In genomic region chr16:48300391-48300856, GRCh38 we compare ENCODE assay signal across 14 cellular contexts. TPM values are rescaled to one million over a fixed set of nuclear protein-coding genes. Genes with fewer than 3 reads are reported as not detected.
A peak's percentile ranks its signal among the peaks of the same experiment; 100 is the strongest.
DNase-seq lines count a peak whose midpoint lies in the region; ATAC-seq and TF ChIP-seq lines count a peak whose summit lies in the region.
"Had no signal": no experiment of that assay in that cellular context is flagged by ENCODE, and none has a peak within 500 bp of the region (broad histone marks: within the 10 kb centered on the region; RNA-seq: fewer than 3 reads in every experiment).

No MANE protein-coding gene starts in this region.

- no peak for TF ChIP-seq CTCF in MCF 10A (IDR thresholded peaks at IDR 0.05; ENCODE audit: unreplicated experiment)
- no peak for TF ChIP-seq CTCF in breast epithelium (IDR thresholded peaks at IDR 0.05)
- TF ChIP-seq CTCF in fibroblast of pulmonary artery (IDR thresholded peaks at IDR 0.05; ENCODE audit: low read length, missing control alignments) = no peak
- TF ChIP-seq CTCF in type B pancreatic cell (conservative IDR thresholded peaks at IDR 0.05) = no peak

- H3K36me3 ChIP-seq in breast epithelium = no peaks in the 10 kb centered on the region

- H3K4me1 ChIP-seq in breast epithelium = no peaks in the 10 kb centered on the region

- intact Hi-C loops in MCF 10A (cut with micrococcal nuclease) = no loop called here
- intact Hi-C loops in breast epithelium (cut with DNase I; ENCODE audit: low total_unique reads) = no loop called here

- POLR2A ChIA-PET in MCF 10A (lab: Yijun Ruan, JAX) = interaction anchor here (0.8 to 1.5 kb wide), 5 partner anchors 9 to 84 kb away, joined by 3 to 6 read pairs (median 4); no protein-coding TSS in a partner anchor

- CTCF ChIA-PET in MCF 10A (lab: Yijun Ruan, JAX) = interaction anchor here (0.6 to 2.2 kb wide), 2 partner anchors 110 to 226 kb away, joined by 3 to 6 read pairs; no protein-coding TSS in a partner anchor

- TSS peak; percentile 84 for BruUV-seq in MCF 10A (replicated peaks; lab: Mats Ljungman, UMichigan)

- H3K9me3 ChIP-seq in breast epithelium = no peaks in the 10 kb centered on the region

- H3K4me1 Mint-ChIP-seq in MCF 10A (ENCODE audit: insufficient read depth, unreplicated experiment) (no peaks in the 10 kb centered on the region), type B pancreatic cell (ENCODE audit: unreplicated experiment) (no peaks in the 10 kb centered on the region)

- H3K4me3 Mint-ChIP-seq in MCF 10A (ENCODE audit: unreplicated experiment) (no peak overlapping the region), type B pancreatic cell (no peak overlapping the region)
- H3K4me3 Mint-ChIP-seq: activated T-cell treated with anti-CD3 and anti-CD28 coated beads, Interleukin-2, amount 50 U/mL, for 4 hours had no signal

- no peaks in the 10 kb centered on the region for H3K27me3 Mint-ChIP-seq in MCF 10A (ENCODE audit: insufficient read depth, unreplicated experiment)
- no peaks in the 10 kb centered on the region for H3K27me3 Mint-ChIP-seq in type B pancreatic cell

- H3K4me3 ChIP-seq in breast epithelium = no peak overlapping the region
- no peak overlapping the region for H3K4me3 ChIP-seq in fibroblast of pulmonary artery (replicated peaks; ENCODE audit: low read depth, low read length)
- H3K4me3 ChIP-seq: dorsolateral prefrontal cortex, GM12878 had no signal

- H3K9me3 Mint-ChIP-seq in MCF 10A (ENCODE audit: unreplicated experiment) (no peaks in the 10 kb centered on the region), type B pancreatic cell (no peaks in the 10 kb centered on the region)
- H3K9me3 Mint-ChIP-seq: activated T-cell treated with anti-CD3 and anti-CD28 coated beads, Interleukin-2, amount 50 U/mL, for 4 hours had no signal

- peaks cover 76% of the 10 kb centered on the region for H3K36me3 Mint-ChIP-seq in MCF 10A (ENCODE audit: insufficient read depth, unreplicated experiment)
- H3K36me3 Mint-ChIP-seq in type B pancreatic cell = peaks cover 31% of the 10 kb centered on the region

- no peak overlapping the region for H3K27ac ChIP-seq in breast epithelium
- H3K27ac ChIP-seq: C4-2B had no signal

- no peaks in the 10 kb centered on the region for H3K27me3 ChIP-seq in breast epithelium
- H3K27me3 ChIP-seq: dorsolateral prefrontal cortex had no signal

- TF ChIP-seq POLR2A in breast epithelium (IDR thresholded peaks at IDR 0.05) = no peak

- DNase-seq in MCF 10A (ENCODE audit: unreplicated experiment) (peak; percentile 47), breast epithelium (ENCODE audit: low spot score in 2 of 2) (no peak), RPMI7951 (ENCODE audit: low read depth) (peak; percentile 13), fibroblast of pulmonary artery (ENCODE audit: low read depth) (peak; percentile 81), type B pancreatic cell (ENCODE audit: extremely low spot score, unreplicated experiment) (no peak), NCI-H748 (lab: John Stamatoyannopoulos, UW; ENCODE audit: unreplicated experiment) (no peak)
- no peak for DNase-seq in stimulated activated CD4-positive, alpha-beta T cell treated with anti-CD3 and anti-CD28 coated beads, Interleukin-4, amount 100 ng/mL, for 4 hours
- DNase-seq: activated T-cell treated with anti-CD3 and anti-CD28 coated beads, Interleukin-2, amount 50 U/mL, for 4 hours; dorsolateral prefrontal cortex; NCI-H446; occipital lobe had no signal

- ATAC-seq in GM19324 (IDR thresholded peaks at IDR 0.05; ENCODE audit: low FRiP score, unreplicated experiment) = no peak
- ATAC-seq: activated T-cell treated with anti-CD3 and anti-CD28 coated beads, Interleukin-2, amount 50 U/mL, for 4 hours; GM12878 had no signal

- H3K27ac Mint-ChIP-seq in MCF 10A (ENCODE audit: low read depth, unreplicated experiment) (peak overlapping the region; percentile 93), type B pancreatic cell (peak overlapping the region; percentile 20)

RNA-seq across cellular contexts. Expression of gene ABCC11, which starts 53.1 kb away (rescaled TPM):
- total RNA-seq in MCF 10A (2022) (0.20 and 0.44 TPM in 2 replicates), breast epithelium (10 to 100 TPM in 1 of 3 donors, 1 to 10 TPM in 1, under 1 TPM in 1; 0.32 to 31.8 (median 5.4) TPM), type B pancreatic cell (ENCODE audit: low replicate concordance) (0.07 and 0.19 TPM in 2 replicates)
- not detected in 2 replicates for total RNA-seq in RPMI7951 (2014; rRNA removed; shearing (Covaris generic))
- total RNA-seq: GM12878 had no signal

RNA-seq across cellular contexts. Expression of gene LONP2, which starts 56.3 kb away (rescaled TPM):
- total RNA-seq in MCF 10A (2022) = 55.6 and 58.8 TPM in 2 replicates
- 100 to 1,000 TPM in 1 of 3 donors, 10 to 100 TPM in 2; 66.6 to 106 (median 98.9) TPM for total RNA-seq in breast epithelium
- total RNA-seq in RPMI7951 (2014; rRNA removed; shearing (Covaris generic)) = 45.7 and 47.9 TPM in 2 replicates
- total RNA-seq in type B pancreatic cell (ENCODE audit: low replicate concordance) = 61.5 and 65.5 TPM in 2 replicates

Comparison
In these comparisons a context has a peak if more than half of its experiments do, and no peak if none do; other contexts are left out.
1. DNase-seq: peak in MCF 10A (single experiment), RPMI7951 (single experiment) and fibroblast of pulmonary artery (single experiment); none in breast epithelium (0 of 2), type B pancreatic cell (single experiment), stimulated activated CD4-positive, alpha-beta T cell treated with anti-CD3 and anti-CD28 coated beads, Interleukin-4, amount 100 ng/mL, for 4 hours (0 of 2) and NCI-H748 (single experiment).